3 cellular contexts compared by ENCODE assay signal in the genomic region with DNA sequence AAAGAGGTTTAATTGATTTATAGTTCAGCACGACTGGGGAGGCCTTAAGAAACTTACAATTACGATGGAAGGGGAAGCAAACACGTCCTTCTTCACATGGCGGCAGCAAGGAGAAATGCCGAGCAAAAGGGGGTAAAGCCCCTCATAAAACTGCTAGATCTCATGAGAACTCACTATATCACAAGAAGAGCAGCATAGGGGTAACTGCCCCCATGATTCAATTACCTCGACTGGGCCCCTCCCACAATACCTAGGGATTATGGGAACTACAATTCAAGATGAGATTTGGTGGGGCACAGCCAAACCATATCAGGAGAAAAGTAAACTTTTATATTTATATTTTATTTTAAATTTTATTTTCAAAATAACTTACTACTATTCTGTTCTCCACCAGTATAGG.
"Had no signal": no experiment of that assay in that cellular context is flagged by ENCODE, and none has a peak within 500 bp of the region (broad histone marks: within the 10 kb centered on the region; RNA-seq: fewer than 3 reads in every experiment).

No MANE protein-coding gene starts in this region.

- H3K4me3 ChIP-seq: GM12878 had no signal

- DNase-seq: GDM1, GF-D8 had no signal

- ATAC-seq: GM12878 had no signal
